25 cellular contexts compared by ENCODE assay signal in the genomic region with DNA sequence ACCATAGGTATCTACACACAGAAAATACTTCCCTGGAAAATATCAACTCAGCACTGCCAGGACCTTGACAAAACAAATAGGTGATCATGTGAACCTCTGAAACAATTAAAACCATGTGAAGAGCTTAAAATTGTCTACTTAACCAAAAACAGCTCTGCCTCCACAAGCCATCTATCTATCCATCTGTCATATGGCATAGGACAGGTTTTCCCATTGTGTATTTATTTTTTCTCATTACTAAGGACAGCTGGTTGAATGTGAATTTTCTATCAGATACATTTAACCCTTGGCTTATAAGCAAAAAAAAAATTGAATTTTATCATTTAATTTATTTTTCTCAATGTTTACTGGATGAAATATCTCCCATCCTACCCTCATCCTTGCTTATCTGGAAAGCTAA.
"Had no signal": no experiment of that assay in that cellular context is flagged by ENCODE, and none has a peak within 500 bp of the region (broad histone marks: within the 10 kb centered on the region; RNA-seq: fewer than 3 reads in every experiment).

No MANE protein-coding gene starts in this region.

- H3K4me3 ChIP-seq: adrenal gland, body of pancreas, colonic mucosa, gastrocnemius medialis, ovary, right lobe of liver, testis, transverse colon had no signal

- DNase-seq: activated CD4-positive, alpha-beta T cell treated with anti-CD3 and anti-CD28 coated beads for 4 hours; activated CD4-positive, alpha-beta T cell treated with anti-CD3 and anti-CD28 coated beads, Interleukin-2, amount 50 U/mL, for 48 hours; activated CD8-positive, alpha-beta memory T cell treated with anti-CD3 and anti-CD28 coated beads for 24 hours; activated effector memory CD4-positive, alpha-beta T cell treated with anti-CD3 and anti-CD28 coated beads, Interleukin-2, amount 50 U/mL, for 16 hours; activated naive CD4-positive, alpha-beta T cell treated with anti-CD3 and anti-CD28 coated beads for 36 hours; activated naive CD8-positive, alpha-beta T cell treated with anti-CD3 and anti-CD28 coated beads for 36 hours; adrenal gland; aorta; body of pancreas; colonic mucosa; effector memory CD4-positive, alpha-beta T cell; erythroblast; gastrocnemius medialis; head of caudate nucleus; hippocampal formation; naive B cell; nephron progenitor cell; ovary; right lobe of liver; stimulated activated CD4-positive, alpha-beta T cell treated with anti-CD3 and anti-CD28 coated beads, Interleukin-2, amount 100 ng/mL, for 48 hours; stimulated activated naive CD4-positive, alpha-beta T cell treated with Interleukin-2 at 50 U/mL for 16 hours; testis; transverse colon had no signal

- H3K27ac ChIP-seq: adrenal gland, body of pancreas, colonic mucosa, gastrocnemius medialis, neutrophil, ovary, right lobe of liver, testis, transverse colon had no signal

- H3K4me1 ChIP-seq: adrenal gland, body of pancreas, colonic mucosa, gastrocnemius medialis, right lobe of liver, testis, transverse colon had no signal

- H3K9me3 ChIP-seq: adrenal gland, body of pancreas, colonic mucosa, gastrocnemius medialis, neutrophil, ovary, right lobe of liver, testis, transverse colon had no signal

- ATAC-seq: body of pancreas, gastrocnemius medialis had no signal

- FAIRE-seq: urothelium cell line had no signal

- H3K36me3 ChIP-seq: adrenal gland, colonic mucosa, gastrocnemius medialis, neutrophil, ovary, right lobe of liver, transverse colon had no signal

- H3K27me3 ChIP-seq: adrenal gland, body of pancreas, colonic mucosa, gastrocnemius medialis, neutrophil, ovary, right lobe of liver, testis, transverse colon had no signal
